ENCODE assay signal across 5 cellular contexts in genomic region chr5:66291771-66292170, GRCh38.
"Had no signal": no experiment of that assay in that cellular context is flagged by ENCODE, and none has a peak within 500 bp of the region (broad histone marks: within the 10 kb centered on the region; RNA-seq: fewer than 3 reads in every experiment).

No MANE protein-coding gene starts in this region.

- H3K4me3 ChIP-seq: K562 had no signal

- H3K27ac ChIP-seq: HL-60 had no signal

- H3K27ac Mint-ChIP-seq: IgD-negative memory B cell had no signal

- DNase-seq: IMR-90, KBM-7 had no signal

- H3K4me1 Mint-ChIP-seq: IgD-negative memory B cell had no signal

- H3K36me3 Mint-ChIP-seq: IgD-negative memory B cell had no signal
